1 cellular context compared by ENCODE assay signal in genomic region chr7:68414631-68415425, GRCh38.
TF ChIP-seq lines count a peak whose summit lies in the region.

No MANE protein-coding gene starts in this region.

TF ChIP-seq in WTC11, 78 proteins besides CTCF, POLR2A, EP300 and RAD21:
- TF ChIP-seq ZNF425 (CRISPR knock-in tag; conservative IDR thresholded peaks at IDR 0.05) (no peak), ZNF423 (CRISPR knock-in tag; IDR thresholded peaks at IDR 0.05) (no peak), KAT7 (CRISPR knock-in tag; IDR thresholded peaks at IDR 0.05; ENCODE audit: borderline replicate concordance) (no peak), NFATC4 (CRISPR knock-in tag; IDR thresholded peaks at IDR 0.05) (no peak), GTF2I (CRISPR knock-in tag; conservative IDR thresholded peaks at IDR 0.05) (no peak), ZBTB21 (CRISPR knock-in tag; IDR thresholded peaks at IDR 0.05; ENCODE audit: borderline replicate concordance) (no peak), JAZF1 (CRISPR knock-in tag; IDR thresholded peaks at IDR 0.05) (no peak), STAT6 (CRISPR knock-in tag; conservative IDR thresholded peaks at IDR 0.05; ENCODE audit: low read depth) (no peak)
- TF ChIP-seq, protein P1, sequence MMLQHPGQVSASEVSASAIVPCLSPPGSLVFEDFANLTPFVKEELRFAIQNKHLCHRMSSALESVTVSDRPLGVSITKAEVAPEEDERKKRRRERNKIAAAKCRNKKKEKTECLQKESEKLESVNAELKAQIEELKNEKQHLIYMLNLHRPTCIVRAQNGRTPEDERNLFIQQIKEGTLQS (CRISPR knock-in tag; conservative IDR thresholded peaks at IDR 0.05): no peak
- TF ChIP-seq, protein P2, sequence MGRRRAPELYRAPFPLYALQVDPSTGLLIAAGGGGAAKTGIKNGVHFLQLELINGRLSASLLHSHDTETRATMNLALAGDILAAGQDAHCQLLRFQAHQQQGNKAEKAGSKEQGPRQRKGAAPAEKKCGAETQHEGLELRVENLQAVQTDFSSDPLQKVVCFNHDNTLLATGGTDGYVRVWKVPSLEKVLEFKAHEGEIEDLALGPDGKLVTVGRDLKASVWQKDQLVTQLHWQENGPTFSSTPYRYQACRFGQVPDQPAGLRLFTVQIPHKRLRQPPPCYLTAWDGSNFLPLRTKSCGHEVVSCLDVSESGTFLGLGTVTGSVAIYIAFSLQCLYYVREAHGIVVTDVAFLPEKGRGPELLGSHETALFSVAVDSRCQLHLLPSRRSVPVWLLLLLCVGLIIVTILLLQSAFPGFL (CRISPR knock-in tag; IDR thresholded peaks at IDR 0.05; ENCODE audit: borderline replicate concordance): no peak
- TF ChIP-seq, protein P3, sequence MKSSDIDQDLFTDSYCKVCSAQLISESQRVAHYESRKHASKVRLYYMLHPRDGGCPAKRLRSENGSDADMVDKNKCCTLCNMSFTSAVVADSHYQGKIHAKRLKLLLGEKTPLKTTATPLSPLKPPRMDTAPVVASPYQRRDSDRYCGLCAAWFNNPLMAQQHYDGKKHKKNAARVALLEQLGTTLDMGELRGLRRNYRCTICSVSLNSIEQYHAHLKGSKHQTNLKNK (CRISPR knock-in tag; IDR thresholded peaks at IDR 0.05): no peak
